ENCODE assay signal across 8 cellular contexts in genomic region chr17:48791128-48792032, GRCh38. TPM values are rescaled to one million over a fixed set of nuclear protein-coding genes. Genes with fewer than 3 reads are reported as not detected.
DNase-seq lines count a peak whose midpoint lies in the region; ATAC-seq and TF ChIP-seq lines count a peak whose summit lies in the region.

No MANE protein-coding gene starts in this region.

- peak overlapping the region; percentile 57 for H3K27ac Mint-ChIP-seq in Calu3 (ENCODE audit: unreplicated experiment)
- no peak overlapping the region for H3K27ac Mint-ChIP-seq in nephron progenitor cell
- H3K27ac Mint-ChIP-seq in immature natural killer cell: no peak overlapping the region

- no peaks in the 10 kb centered on the region for H3K9me3 Mint-ChIP-seq in Calu3 (ENCODE audit: low read depth, unreplicated experiment)
- no peaks in the 10 kb centered on the region for H3K9me3 Mint-ChIP-seq in nephron progenitor cell
- H3K9me3 Mint-ChIP-seq in immature natural killer cell: no peaks in the 10 kb centered on the region

- DNase-seq in Calu3: peak; percentile 95
- DNase-seq in GM19240 (ENCODE audit: insufficient read length, low spot score): peak; percentile 31
- peak; percentile 65 for DNase-seq in NCI-H2196 treated with DMSO at 0.1 percent for 48 hours (lab: John Stamatoyannopoulos, UW; ENCODE audit: unreplicated experiment)
- DNase-seq in activated CD4-positive, alpha-beta T cell treated with anti-CD3 and anti-CD28 coated beads, Interleukin-2, amount 50 U/mL, for 48 hours: peak; percentile 17 to 51
- peak; percentile 87 for DNase-seq in fibroblast of the aortic adventitia (ENCODE audit: low read depth)
- DNase-seq in nephron progenitor cell: peak; percentile 80
- DNase-seq in immature natural killer cell: no peak

- H3K4me3 ChIP-seq in fibroblast of the aortic adventitia (ENCODE audit: low read depth, low read length): no peak overlapping the region

- H3K27me3 Mint-ChIP-seq in Calu3 (ENCODE audit: unreplicated experiment) (peaks cover 25% of the 10 kb centered on the region), nephron progenitor cell (ENCODE audit: low read depth, poor library complexity) (peaks cover 60% of the 10 kb centered on the region), immature natural killer cell (ENCODE audit: low read depth in 3 of 3) (peaks cover under 1 to 19% (median 5%) of the 10 kb centered on the region in 3 donors)

- TF ChIP-seq CTCF in Calu3 (IDR thresholded peaks at IDR 0.05; ENCODE audit: unreplicated experiment) (peak; percentile 82), fibroblast of the aortic adventitia (IDR thresholded peaks at IDR 0.05; ENCODE audit: insufficient read depth, low read length) (peak; percentile 86), nephron progenitor cell (IDR thresholded peaks at IDR 0.05) (peak; percentile 73)

- ATAC-seq in GM19035 (IDR thresholded peaks at IDR 0.05; ENCODE audit: unreplicated experiment): no peak

- H3K36me3 Mint-ChIP-seq in Calu3 (ENCODE audit: insufficient read depth, unreplicated experiment) (peaks cover 9% of the 10 kb centered on the region), nephron progenitor cell (ENCODE audit: low read depth) (no peaks in the 10 kb centered on the region), immature natural killer cell (no peaks in the 10 kb centered on the region)

- intact Hi-C loops in Calu3 (cut with micrococcal nuclease; ENCODE audit: unreplicated experiment): loop anchor here (1.0 to 2.0 kb wide), 2 partner anchors 67 to 113 kb away; no protein-coding TSS in a partner anchor

- CTCF ChIA-PET in Calu3 (lab: Charles Lee): interaction anchor here (0.5 to 2.1 kb wide), 21 partner anchors 9 to 1788 kb away, joined by 3 to 60 read pairs (median 5); partner anchors contain the start of genes ATP5MC1 and HOXB13

- H3K4me3 Mint-ChIP-seq in Calu3 (ENCODE audit: low read depth, unreplicated experiment) (no peak overlapping the region), nephron progenitor cell (no peak overlapping the region), immature natural killer cell (no peak overlapping the region)

- no TSS peak for BruUV-seq in Calu3 (replicated peaks; lab: Mats Ljungman, UMichigan)

- H3K4me1 Mint-ChIP-seq in Calu3 (ENCODE audit: low read depth, unreplicated experiment) (peaks cover 41% of the 10 kb centered on the region), nephron progenitor cell (peaks cover 59% of the 10 kb centered on the region), immature natural killer cell (no peaks in the 10 kb centered on the region)

RNA-seq across cellular contexts. Expression of gene TTLL6, which starts 25.6 kb away (rescaled TPM):
- 0.21 and 0.78 TPM in 2 replicates for total RNA-seq in Calu3 (2022)
- total RNA-seq in fibroblast of the aortic adventitia (ENCODE audit: low replicate concordance): not detected in 2 replicates
- not detected for polyA plus RNA-seq in immature natural killer cell

RNA-seq across cellular contexts. Expression of gene CALCOCO2, which starts 39.5 kb away (rescaled TPM):
- 116 and 136 TPM in 2 replicates for total RNA-seq in Calu3 (2022)
- total RNA-seq in fibroblast of the aortic adventitia (ENCODE audit: low replicate concordance): 73.8 and 169 TPM in 2 replicates
- 100 to 1,000 TPM; 164 to 267 (median 199) TPM for polyA plus RNA-seq in immature natural killer cell

Comparison
In these comparisons a context has a peak if more than half of its experiments do, and no peak if none do; other contexts are left out.
1. DNase-seq: peak in Calu3 (single experiment), GM19240 (single experiment), NCI-H2196 treated with DMSO at 0.1 percent for 48 hours (single experiment), activated CD4-positive, alpha-beta T cell treated with anti-CD3 and anti-CD28 coated beads, Interleukin-2, amount 50 U/mL, for 48 hours (2 of 2), fibroblast of the aortic adventitia (single experiment) and nephron progenitor cell (single experiment); none in immature natural killer cell (0 of 3).
2. Peak in every context shown above with its lines, with median percentiles within 50 percentile points of each other: CTCF ChIP-seq.